Comparison of ENCODE assay signal across 1 cellular context in genomic region chr1:17120962-17121837, GRCh38.
TF ChIP-seq lines count a peak whose summit lies in the region.

No MANE protein-coding gene starts in this region.

TF ChIP-seq in IMR-90, 13 proteins besides CTCF, POLR2A, EP300 and RAD21:
- TF ChIP-seq MAFK (IDR thresholded peaks at IDR 0.05; ENCODE audit: low read depth, low read length) = no peak
- no peak for TF ChIP-seq RFX5 (IDR thresholded peaks at IDR 0.05; ENCODE audit: low read depth, low read length)
- no peak for TF ChIP-seq USF2 (IDR thresholded peaks at IDR 0.05; ENCODE audit: low read depth, low read length)
- TF ChIP-seq MAZ (IDR thresholded peaks at IDR 0.05; ENCODE audit: borderline replicate concordance, low read depth, low read length) = no peak
- TF ChIP-seq RCOR1 (IDR thresholded peaks at IDR 0.05; ENCODE audit: insufficient replicate concordance, low read length) = no peak
- no peak for TF ChIP-seq NFE2L2 (IDR thresholded peaks at IDR 0.05; ENCODE audit: low read depth, low read length)
- no peak for TF ChIP-seq SMC3 (IDR thresholded peaks at IDR 0.05; ENCODE audit: low read depth, low read length)
- TF ChIP-seq MXI1 (IDR thresholded peaks at IDR 0.05; ENCODE audit: borderline replicate concordance, low read depth, low read length) = no peak
- no peak for TF ChIP-seq FOS (IDR thresholded peaks at IDR 0.05; ENCODE audit: low read depth, low read length)
- TF ChIP-seq CHD1 (IDR thresholded peaks at IDR 0.05; ENCODE audit: low read depth, low read length) = no peak
- no peak for TF ChIP-seq BHLHE40 (IDR thresholded peaks at IDR 0.05; ENCODE audit: low read depth, low read length)
- TF ChIP-seq ELK1 (IDR thresholded peaks at IDR 0.05; ENCODE audit: borderline replicate concordance, low read depth, low read length) = no peak
- TF ChIP-seq CEBPB (IDR thresholded peaks at IDR 0.05; ENCODE audit: low read depth, low read length) = no peak
